15 cellular contexts compared by ENCODE assay signal in the genomic region with DNA sequence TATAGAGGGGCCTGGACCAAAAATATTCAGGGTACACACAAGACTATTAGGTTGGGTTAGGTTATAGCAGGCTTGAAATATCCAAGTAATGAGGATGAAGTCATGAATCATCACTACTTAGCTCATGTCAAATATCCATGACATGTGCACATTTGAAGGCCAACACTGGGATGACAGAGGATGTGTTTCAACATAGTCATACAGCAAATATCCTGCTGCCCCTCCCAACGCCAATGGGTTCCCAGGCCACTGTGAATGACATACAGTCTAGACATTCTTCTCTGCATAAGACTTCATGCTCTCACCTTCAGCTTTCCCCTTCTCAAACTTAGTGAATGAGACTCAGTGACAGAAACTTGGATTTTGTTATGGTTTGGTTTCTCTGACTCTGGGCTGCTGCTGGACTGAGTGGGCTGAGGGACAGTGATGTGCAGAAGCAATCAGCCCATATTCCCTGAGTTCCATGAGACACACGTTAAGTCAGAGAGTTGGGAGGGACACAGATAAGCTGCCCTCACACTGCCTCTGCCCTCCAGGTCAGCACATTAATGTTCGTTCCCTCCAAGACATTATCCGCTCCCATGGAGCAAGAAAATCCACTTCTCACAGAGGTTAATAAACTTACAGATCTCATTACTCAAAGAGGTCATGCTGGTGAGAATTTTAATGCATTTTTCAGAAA. TPM values are rescaled to one million over a fixed set of nuclear protein-coding genes. Genes with fewer than 3 reads are reported as not detected.
DNase-seq lines count a peak whose midpoint lies in the region; FAIRE-seq and TF ChIP-seq lines count a peak whose summit lies in the region.
"Had no signal": no experiment of that assay in that cellular context is flagged by ENCODE, and none has a peak within 500 bp of the region (broad histone marks: within the 10 kb centered on the region; RNA-seq: fewer than 3 reads in every experiment).

No MANE protein-coding gene starts in this region.

- peaks cover 5% of the 10 kb centered on the region for H3K36me3 Mint-ChIP-seq in Caco-2 (ENCODE audit: insufficient read depth, unreplicated experiment)

- H3K4me3 Mint-ChIP-seq in Caco-2 (ENCODE audit: unreplicated experiment) = no peak overlapping the region
- H3K4me3 Mint-ChIP-seq: central memory CD8-positive, alpha-beta T cell had no signal

- no peak overlapping the region for H3K4me3 ChIP-seq in adrenal gland
- H3K4me3 ChIP-seq in H7 (ENCODE audit: insufficient read depth, low read depth, low read length) = no peak overlapping the region
- H3K4me3 ChIP-seq in Caco-2 (ENCODE audit: low read depth, low read length) = no peak overlapping the region
- no peak overlapping the region for H3K4me3 ChIP-seq in prostate gland

- POLR2A ChIA-PET in Caco-2 (lab: Charles Lee) = no interaction called here

- BruUV-seq in Caco-2 (replicated peaks; lab: Mats Ljungman, UMichigan) = no TSS peak

- H3K9me3 Mint-ChIP-seq in Caco-2 (ENCODE audit: unreplicated experiment) = no peaks in the 10 kb centered on the region
- H3K9me3 Mint-ChIP-seq: central memory CD8-positive, alpha-beta T cell had no signal

- no peaks in the 10 kb centered on the region for H3K4me1 ChIP-seq in adrenal gland (replicated peaks in 1 of 2)
- H3K4me1 ChIP-seq in Caco-2 = no peaks in the 10 kb centered on the region
- peaks cover 12% of the 10 kb centered on the region for H3K4me1 ChIP-seq in prostate gland (replicated peaks)

- H3K27ac ChIP-seq in adrenal gland (no peak overlapping the region), prostate gland (peak overlapping the region in 1 of 2 donors; percentile 46)

- H3K27me3 ChIP-seq in adrenal gland = no peaks in the 10 kb centered on the region
- H3K27me3 ChIP-seq in H7 (ENCODE audit: control insufficient read depth, insufficient read depth, low read length) = no peaks in the 10 kb centered on the region
- H3K27me3 ChIP-seq in Caco-2 (replicated peaks; ENCODE audit: control insufficient read depth, insufficient read depth, low read length) = no peaks in the 10 kb centered on the region; the same call in 1 of the 2 replicates
- no peaks in the 10 kb centered on the region for H3K27me3 ChIP-seq in prostate gland (replicated peaks; ENCODE audit: insufficient read depth)

- intact Hi-C loops in adrenal gland (cut with DNase I) = no loop called here
- intact Hi-C loops in Caco-2 (cut with micrococcal nuclease; ENCODE audit: unreplicated experiment) = no loop called here
- intact Hi-C loops in prostate gland (cut with DNase I) = no loop called here

- H3K9me3 ChIP-seq in adrenal gland (replicated peaks in 1 of 3) (no peaks in the 10 kb centered on the region), Caco-2 (no peaks in the 10 kb centered on the region), prostate gland (no peaks in the 10 kb centered on the region)

- FAIRE-seq in urothelium cell line (lab: Jason Lieb, UNC) = no peak

- H3K4me1 Mint-ChIP-seq in Caco-2 (ENCODE audit: low read depth, unreplicated experiment) = no peaks in the 10 kb centered on the region
- H3K4me1 Mint-ChIP-seq: central memory CD8-positive, alpha-beta T cell had no signal

- 66 to 77% (median 71%) methylated on average over 4 of the region's 4 CpGs for WGBS in adrenal gland, 4 donors
- 65% methylated on average over 4 of the region's 4 CpGs for WGBS in prostate gland

- H3K27ac Mint-ChIP-seq in Caco-2 (ENCODE audit: unreplicated experiment) = no peak overlapping the region

- DNase-seq in NCI-H82 (lab: John Stamatoyannopoulos, UW) (peak; percentile 15), NCI-H82 treated with DMSO at 0.1 percent for 48 hours (lab: John Stamatoyannopoulos, UW; ENCODE audit: unreplicated experiment) (no peak), adrenal gland (peak in 4 of 7 donors; percentile 26 to 64 (median 44)), kidney tubule cell (ENCODE audit: low spot score) (peak; percentile 96), urothelium cell line (ENCODE audit: low spot score) (peak; percentile 48), H7 (no peak), Caco-2 (no peak), prostate gland (ENCODE audit: low spot score) (no peak)
- DNase-seq: activated CD8-positive, alpha-beta memory T cell treated with anti-CD3 and anti-CD28 coated beads for 24 hours; hippocampal formation; NCI-H1417 treated with DMSO at 0.1 percent for 48 hours; NCI-H524 treated with DMSO at 0.1 percent for 48 hours; SHP77 treated with DMSO at 0.1 percent for 48 hours; stimulated activated CD4-positive, alpha-beta T cell treated with anti-CD3 and anti-CD28 coated beads, Interleukin-12 subunit alpha, Interleukin-12 subunit beta, amount 100 ng/mL, for 4 hours had no signal

- H3K36me3 ChIP-seq in adrenal gland (replicated peaks in 1 of 2) (no peaks in the 10 kb centered on the region), H7 (replicated peaks; ENCODE audit: control insufficient read depth, insufficient read depth, low read length) (no peaks in the 10 kb centered on the region), Caco-2 (ENCODE audit: control insufficient read depth, insufficient read depth, low read length) (no peaks in the 10 kb centered on the region), prostate gland (no peaks in the 10 kb centered on the region)

- CTCF ChIA-PET in Caco-2 (lab: Charles Lee) = no interaction called here

- peaks cover 26% of the 10 kb centered on the region for H3K27me3 Mint-ChIP-seq in Caco-2 (ENCODE audit: insufficient read depth, unreplicated experiment)

- TF ChIP-seq POLR2A in adrenal gland (IDR thresholded peaks at IDR 0.05) = no peak
- TF ChIP-seq POLR2A in prostate gland (IDR thresholded peaks at IDR 0.05) = no peak

- TF ChIP-seq CTCF in adrenal gland (IDR thresholded peaks at IDR 0.05) (no peak), Caco-2 (IDR thresholded peaks at IDR 0.05; ENCODE audit: insufficient read depth in 1 of 2, low read depth in 1 of 2, low read length in 1 of 2, severe bottlenecking in 1 of 2, unreplicated experiment in 1 of 2) (no peak), prostate gland (IDR thresholded peaks at IDR 0.05) (no peak)

RNA-seq across cellular contexts. Expression of gene HOMER2, which starts 15.4 kb away (rescaled TPM):
- total RNA-seq in adrenal gland = 10 to 100 TPM in 7 of 8 donors, 1 to 10 TPM in 1; 9.0 to 30.0 (median 24.9) TPM
- polyA plus RNA-seq in adrenal gland = 10 to 100 TPM in 2 of 3 donors, 1 to 10 TPM in 1; 6.5 to 12.6 (median 11.2) TPM
- 7.0 and 13.9 TPM in 2 replicates for total RNA-seq in H7 (2014; rRNA removed; shearing (Covaris generic))
- total RNA-seq in Caco-2 (2022) = 5.0 and 5.5 TPM in 2 replicates
- 100 to 1,000 TPM; 234 to 445 TPM for total RNA-seq in prostate gland

RNA-seq across cellular contexts. Expression of gene RAMAC, which starts 48.9 kb away (rescaled TPM):
- total RNA-seq in adrenal gland (10 to 100 TPM; 19.3 to 24.2 (median 21.7) TPM), Caco-2 (2022) (31.8 and 33.3 TPM in 2 replicates), prostate gland (10 to 100 TPM; 22.4 to 24.1 TPM)
- polyA plus RNA-seq in adrenal gland = 10 to 100 TPM; 12.7 to 28.4 (median 16.1) TPM
- total RNA-seq in H7 (2014; rRNA removed; shearing (Covaris generic)) = 33.9 and 36.5 TPM in 2 replicates

Comparison
In these comparisons a context has a peak if more than half of its experiments do, and no peak if none do; other contexts are left out.
1. DNase-seq: peak in NCI-H82 (single experiment), adrenal gland (4 of 7), kidney tubule cell (single experiment) and urothelium cell line (single experiment); none in NCI-H82 treated with DMSO at 0.1 percent for 48 hours (single experiment), H7 (single experiment), Caco-2 (0 of 2) and prostate gland (single experiment).
2. RNA of gene HOMER2, which starts 15.4 kb away (total RNA-seq): 234 to 445 TPM in prostate gland; 9.0 to 30.0 TPM in adrenal gland, 7.0 to 13.9 TPM in H7 and 5.0 to 5.5 TPM in Caco-2; every median in the first group is over 4 times any median in the second.